8 cellular contexts compared by ENCODE assay signal in the genomic region with DNA sequence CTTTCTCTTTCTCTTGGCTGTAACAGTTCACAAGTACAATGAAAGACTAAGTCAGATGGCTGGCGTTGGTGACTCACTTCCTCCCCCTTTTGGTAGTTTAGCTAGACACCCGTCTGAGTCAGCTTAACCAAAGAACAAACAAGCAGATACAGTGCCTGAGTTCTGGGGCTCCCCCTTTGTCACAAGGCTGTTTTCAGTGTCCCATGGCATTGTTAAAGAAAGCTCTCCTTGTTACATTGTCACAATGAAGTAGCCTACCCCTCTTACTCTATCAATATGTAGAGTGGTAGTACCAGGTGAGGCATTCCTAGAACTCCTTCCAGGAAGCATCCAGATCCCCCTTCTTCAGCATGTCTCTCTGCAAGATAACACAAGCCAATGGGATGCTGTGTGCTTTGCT. TPM values are rescaled to one million over a fixed set of nuclear protein-coding genes. Genes with fewer than 3 reads are reported as not detected.
A peak's percentile ranks its signal among the peaks of the same experiment; 100 is the strongest.
DNase-seq lines count a peak whose midpoint lies in the region; ATAC-seq and TF ChIP-seq lines count a peak whose summit lies in the region.

No MANE protein-coding gene starts in this region.

- no peaks in the 10 kb centered on the region for H3K27me3 Mint-ChIP-seq in activated T-helper 17 cell treated with anti-CD3 and anti-CD28 coated beads, Interleukin-2, amount 50 U/mL, for 72 hours

- H3K4me1 Mint-ChIP-seq in activated T-helper 17 cell treated with anti-CD3 and anti-CD28 coated beads, Interleukin-2, amount 50 U/mL, for 72 hours = peaks cover 7% of the 10 kb centered on the region

- no peaks in the 10 kb centered on the region for H3K36me3 ChIP-seq in gastroesophageal sphincter
- no peaks in the 10 kb centered on the region for H3K36me3 ChIP-seq in prostate gland
- H3K36me3 ChIP-seq in uterus = no peaks in the 10 kb centered on the region

- no peaks in the 10 kb centered on the region for H3K27me3 ChIP-seq in gastroesophageal sphincter
- no peaks in the 10 kb centered on the region for H3K27me3 ChIP-seq in prostate gland (replicated peaks; ENCODE audit: insufficient read depth)
- H3K27me3 ChIP-seq in uterus = no peaks in the 10 kb centered on the region

- peak overlapping the region; percentile 55 for H3K27ac Mint-ChIP-seq in activated T-helper 17 cell treated with anti-CD3 and anti-CD28 coated beads, Interleukin-2, amount 50 U/mL, for 72 hours

- no peaks in the 10 kb centered on the region for H3K36me3 Mint-ChIP-seq in activated T-helper 17 cell treated with anti-CD3 and anti-CD28 coated beads, Interleukin-2, amount 50 U/mL, for 72 hours (ENCODE audit: low read depth)

- H3K27ac ChIP-seq in gastroesophageal sphincter (peak overlapping the region in 3 of 4 donors; percentile 51 to 71 (median 58)), prostate gland (no peak overlapping the region), uterus (no peak overlapping the region)

- WGBS in gastroesophageal sphincter (ENCODE audit: low coverage in 1 of 2), 2 donors = 0% methylated on average over 2 of the region's 2 CpGs
- WGBS in prostate gland = 3% methylated on average over 2 of the region's 2 CpGs

- peaks cover 0 to 29% (median 2%) of the 10 kb centered on the region in 3 donors for H3K4me1 ChIP-seq in gastroesophageal sphincter
- H3K4me1 ChIP-seq in prostate gland (replicated peaks) = no peaks in the 10 kb centered on the region
- no peaks in the 10 kb centered on the region for H3K4me1 ChIP-seq in uterus

- H3K9me3 ChIP-seq in gastroesophageal sphincter (no peaks in the 10 kb centered on the region), prostate gland (no peaks in the 10 kb centered on the region), uterus (no peaks in the 10 kb centered on the region)

- intact Hi-C loops in prostate gland (cut with DNase I) (loop anchor here (5.0 kb wide), 1 partner anchor 118 kb away; no protein-coding TSS in a partner anchor), uterus (cut with DNase I; ENCODE audit: low total_unique reads) (no loop called here)

- H3K9me3 Mint-ChIP-seq in activated T-helper 17 cell treated with anti-CD3 and anti-CD28 coated beads, Interleukin-2, amount 50 U/mL, for 72 hours = no peaks in the 10 kb centered on the region

- H3K4me3 ChIP-seq in gastroesophageal sphincter (no peak overlapping the region), prostate gland (no peak overlapping the region), uterus (no peak overlapping the region)

- ATAC-seq in GM21723 (IDR thresholded peaks at IDR 0.05; ENCODE audit: unreplicated experiment) (peak; percentile 100), gastroesophageal sphincter (peak; percentile 83)
- ATAC-seq in activated T-helper 17 cell treated with anti-CD3 and anti-CD28 coated beads, Interleukin-2, amount 50 U/mL, for 72 hours (replicated peaks) = peak; percentile 100

- in situ Hi-C loops in G401 (cut with HindIII; ENCODE audit: low sequenced_read_pairs) = no loop called here

- TF ChIP-seq POLR2A in gastroesophageal sphincter (IDR thresholded peaks at IDR 0.05) (no peak), prostate gland (IDR thresholded peaks at IDR 0.05) (no peak), uterus (IDR thresholded peaks at IDR 0.05) (no peak)

- TF ChIP-seq CTCF in gastroesophageal sphincter (IDR thresholded peaks at IDR 0.05) (peak; percentile 16 to 65 (median 30)), prostate gland (IDR thresholded peaks at IDR 0.05) (peak in 3 of 4 experiments; percentile 35 to 55 (median 44)), uterus (IDR thresholded peaks at IDR 0.05) (peak; percentile 16 to 29 (median 27))

- DNase-seq in G401 (ENCODE audit: low spot score) (peak; percentile 50), HuH-7.5 (ENCODE audit: low spot score) (peak; percentile 47), SHP77 treated with DMSO at 0.1 percent for 48 hours (lab: John Stamatoyannopoulos, UW) (peak; percentile 28), prostate gland (ENCODE audit: low spot score) (peak; percentile 49), uterus (peak; percentile 27 to 64)

- TF ChIP-seq EP300 in gastroesophageal sphincter (IDR thresholded peaks at IDR 0.05) = no peak

- H3K4me3 Mint-ChIP-seq in activated T-helper 17 cell treated with anti-CD3 and anti-CD28 coated beads, Interleukin-2, amount 50 U/mL, for 72 hours = peak overlapping the region; percentile 61

RNA-seq across cellular contexts. Expression of a gene that starts 38.6 kb away (rescaled TPM):
- 0.49 TPM in 1 of 2 replicates, not detected in the other for total RNA-seq in G401 (2014; rRNA removed; shearing (Covaris generic))
- 10 to 100 TPM; 10.8 to 13.8 TPM for total RNA-seq in activated T-helper 17 cell treated with anti-CD3 and anti-CD28 coated beads, Interleukin-2, amount 50 U/mL, for 72 hours
- total RNA-seq in gastroesophageal sphincter (10 to 100 TPM; 25.2 to 83.3 (median 47.8) TPM), prostate gland (1 to 10 TPM; 1.5 to 6.3 TPM), uterus (10 to 100 TPM in 1 of 4 donors, 1 to 10 TPM in 3; 2.3 to 31.2 (median 5.7) TPM)

Comparison
In these comparisons a context has a peak if more than half of its experiments do, and no peak if none do; other contexts are left out.
1. H3K27ac ChIP-seq: peak in gastroesophageal sphincter (3 of 4); none in prostate gland (0 of 2) and uterus (0 of 2).
2. Peak in every context shown above with its lines, with median percentiles within 50 percentile points of each other: DNase-seq, ATAC-seq and CTCF ChIP-seq.